Comparison of ENCODE assay signal across 8 cellular contexts in the genomic region with DNA sequence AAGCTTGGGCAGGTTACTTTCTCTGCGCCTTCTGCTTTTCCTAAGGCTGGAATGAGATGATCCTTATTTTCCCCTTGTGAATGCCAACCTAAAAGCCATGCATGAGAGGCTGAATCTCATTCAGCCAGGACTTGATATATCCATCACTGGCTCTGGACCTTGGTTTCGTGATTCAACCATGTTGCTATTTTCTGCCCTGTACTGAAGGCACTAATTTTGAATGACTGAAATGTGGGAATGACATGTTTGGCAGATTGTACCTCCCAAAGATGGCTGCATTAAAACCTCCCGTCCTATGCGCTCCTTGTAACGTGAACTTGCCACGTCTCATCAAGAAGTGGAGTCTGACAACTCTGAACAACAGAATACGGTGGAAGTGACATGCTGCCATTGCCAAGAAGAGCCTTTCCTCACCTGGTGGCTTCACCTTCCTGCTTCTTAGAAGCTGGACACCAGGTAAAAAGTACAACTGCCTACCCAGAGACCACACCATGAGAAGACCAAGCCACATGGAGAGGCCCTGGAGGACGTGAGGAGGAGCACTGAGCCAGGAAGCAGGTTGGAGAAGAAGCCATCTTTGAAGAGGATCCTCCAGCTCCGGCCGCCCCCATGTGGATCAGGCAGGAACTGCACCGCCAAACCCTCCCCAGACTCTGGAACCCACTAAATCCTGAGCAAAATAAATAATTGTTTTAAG.
DNase-seq lines count a peak whose midpoint lies in the region; ATAC-seq and TF ChIP-seq lines count a peak whose summit lies in the region.

No MANE protein-coding gene starts in this region.

- no peak overlapping the region for H3K4me3 ChIP-seq in CD8-positive, alpha-beta memory T cell (ENCODE audit: low read length)

- no peak overlapping the region for H3K27ac Mint-ChIP-seq in CD8-positive, alpha-beta memory T cell
- H3K27ac Mint-ChIP-seq in activated naive CD4-positive, alpha-beta T cell treated with anti-CD3 and anti-CD28 coated beads, Interleukin-2, amount 10 ng/mL, durations not matched to agents 7 days and 5 days = peak overlapping the region; percentile 60
- no peak overlapping the region for H3K27ac Mint-ChIP-seq in glutamatergic neuron (ENCODE audit: unreplicated experiment)

- no peaks in the 10 kb centered on the region for H3K4me1 ChIP-seq in CD8-positive, alpha-beta memory T cell (ENCODE audit: insufficient read depth, low read length)

- peak; percentile 83 for ATAC-seq in GM21381 (IDR thresholded peaks at IDR 0.05; ENCODE audit: unreplicated experiment)

- H3K9me3 ChIP-seq in CD8-positive, alpha-beta memory T cell (ENCODE audit: low read length) = no peaks in the 10 kb centered on the region

- peak overlapping the region in 1 of 7 donors; percentile 7 for H3K4me3 Mint-ChIP-seq in CD8-positive, alpha-beta memory T cell
- H3K4me3 Mint-ChIP-seq in activated naive CD4-positive, alpha-beta T cell treated with anti-CD3 and anti-CD28 coated beads, Interleukin-2, amount 10 ng/mL, durations not matched to agents 7 days and 5 days = no peak overlapping the region
- H3K4me3 Mint-ChIP-seq in glutamatergic neuron (ENCODE audit: unreplicated experiment) = no peak overlapping the region

- no peaks in the 10 kb centered on the region for H3K36me3 Mint-ChIP-seq in CD8-positive, alpha-beta memory T cell
- no peaks in the 10 kb centered on the region for H3K36me3 Mint-ChIP-seq in activated naive CD4-positive, alpha-beta T cell treated with anti-CD3 and anti-CD28 coated beads, Interleukin-2, amount 10 ng/mL, durations not matched to agents 7 days and 5 days
- peaks cover 4% of the 10 kb centered on the region for H3K36me3 Mint-ChIP-seq in glutamatergic neuron (ENCODE audit: unreplicated experiment)

- DNase-seq in CD8-positive, alpha-beta memory T cell = peak; percentile 10 to 56 (median 25)
- DNase-seq in LHCN-M2 (ENCODE audit: low read depth) (peak; percentile 49), SK-N-DZ (ENCODE audit: low spot score) (peak; percentile 42), glutamatergic neuron (peak; percentile 89), retina (peak; percentile 69), NCI-H774 (lab: John Stamatoyannopoulos, UW) (no peak)
- peak; percentile 79 for DNase-seq in activated naive CD4-positive, alpha-beta T cell treated with anti-CD3 and anti-CD28 coated beads, Interleukin-2, amount 10 ng/mL, durations not matched to agents 7 days and 5 days

- peaks cover 12 to 27% of the 10 kb centered on the region in 2 donors for H3K27me3 Mint-ChIP-seq in CD8-positive, alpha-beta memory T cell
- peaks cover 11% of the 10 kb centered on the region for H3K27me3 Mint-ChIP-seq in activated naive CD4-positive, alpha-beta T cell treated with anti-CD3 and anti-CD28 coated beads, Interleukin-2, amount 10 ng/mL, durations not matched to agents 7 days and 5 days
- peaks cover 5% of the 10 kb centered on the region for H3K27me3 Mint-ChIP-seq in glutamatergic neuron (ENCODE audit: unreplicated experiment)

- peaks cover 5% of the 10 kb centered on the region for H3K27me3 ChIP-seq in CD8-positive, alpha-beta memory T cell (ENCODE audit: insufficient read depth, low read length, poor library complexity, severe bottlenecking)

- H3K36me3 ChIP-seq in CD8-positive, alpha-beta memory T cell (ENCODE audit: insufficient read depth, low read length) = no peaks in the 10 kb centered on the region

- peak; percentile 96 for TF ChIP-seq CTCF in glutamatergic neuron (IDR thresholded peaks at IDR 0.05; ENCODE audit: partially characterized antibody, unreplicated experiment)

- H3K27ac ChIP-seq in CD8-positive, alpha-beta memory T cell (ENCODE audit: low read depth, low read length) = no peak overlapping the region

- no peaks in the 10 kb centered on the region for H3K9me3 Mint-ChIP-seq in CD8-positive, alpha-beta memory T cell
- H3K9me3 Mint-ChIP-seq in activated naive CD4-positive, alpha-beta T cell treated with anti-CD3 and anti-CD28 coated beads, Interleukin-2, amount 10 ng/mL, durations not matched to agents 7 days and 5 days = no peaks in the 10 kb centered on the region
- peaks cover 3% of the 10 kb centered on the region for H3K9me3 Mint-ChIP-seq in glutamatergic neuron (ENCODE audit: unreplicated experiment)

- peaks cover 4 to 6% (median 4%) of the 10 kb centered on the region in 3 donors for H3K4me1 Mint-ChIP-seq in CD8-positive, alpha-beta memory T cell
- H3K4me1 Mint-ChIP-seq in activated naive CD4-positive, alpha-beta T cell treated with anti-CD3 and anti-CD28 coated beads, Interleukin-2, amount 10 ng/mL, durations not matched to agents 7 days and 5 days = peaks cover 3% of the 10 kb centered on the region
- peaks cover 4% of the 10 kb centered on the region for H3K4me1 Mint-ChIP-seq in glutamatergic neuron (ENCODE audit: low read depth, unreplicated experiment)

- POLR2A ChIA-PET in CD8-positive, alpha-beta memory T cell (lab: Charles Lee) = no interaction called here

- CTCF ChIA-PET in CD8-positive, alpha-beta memory T cell (lab: Charles Lee) = interaction anchor here (0.6 to 1.1 kb wide), 2 partner anchors 13 to 27 kb away, joined by 3 read pairs; no protein-coding TSS in a partner anchor
- CTCF ChIA-PET in activated naive CD4-positive, alpha-beta T cell treated with anti-CD3 and anti-CD28 coated beads, Interleukin-2, amount 10 ng/mL, durations not matched to agents 7 days and 5 days (lab: Charles Lee) = interaction anchor here (0.7 to 10.7 kb wide), 18 partner anchors 8 to 293 kb away, joined by 3 to 105 read pairs (median 4); a partner anchor contains a TSS
